1 cellular context compared by ENCODE assay signal in the genomic region with DNA sequence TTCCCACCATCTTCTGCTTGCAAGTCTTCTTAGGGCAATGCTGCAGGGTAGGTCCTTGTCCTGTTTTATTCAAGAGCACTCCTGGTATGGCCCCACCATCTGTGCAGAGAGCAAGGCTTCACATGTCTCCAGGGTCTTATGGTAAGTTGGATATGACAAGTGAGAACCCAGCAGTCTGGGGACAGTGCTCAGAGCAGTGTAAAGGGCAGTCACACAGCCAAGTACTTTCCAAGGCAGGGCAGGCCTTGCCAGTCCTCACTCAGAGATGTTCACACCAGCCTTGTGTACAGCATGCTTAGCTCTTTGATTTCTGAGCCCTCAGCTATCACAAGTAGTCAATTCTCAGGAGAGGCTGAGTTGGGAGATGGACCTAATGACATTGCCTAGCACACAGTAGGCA.
A peak's percentile ranks its signal among the peaks of the same experiment; 100 is the strongest.
TF ChIP-seq lines count a peak whose summit lies in the region.

No MANE protein-coding gene starts in this region.

TF ChIP-seq in K562, 482 proteins besides CTCF, POLR2A, EP300 and RAD21:
- TF ChIP-seq, protein P1, sequence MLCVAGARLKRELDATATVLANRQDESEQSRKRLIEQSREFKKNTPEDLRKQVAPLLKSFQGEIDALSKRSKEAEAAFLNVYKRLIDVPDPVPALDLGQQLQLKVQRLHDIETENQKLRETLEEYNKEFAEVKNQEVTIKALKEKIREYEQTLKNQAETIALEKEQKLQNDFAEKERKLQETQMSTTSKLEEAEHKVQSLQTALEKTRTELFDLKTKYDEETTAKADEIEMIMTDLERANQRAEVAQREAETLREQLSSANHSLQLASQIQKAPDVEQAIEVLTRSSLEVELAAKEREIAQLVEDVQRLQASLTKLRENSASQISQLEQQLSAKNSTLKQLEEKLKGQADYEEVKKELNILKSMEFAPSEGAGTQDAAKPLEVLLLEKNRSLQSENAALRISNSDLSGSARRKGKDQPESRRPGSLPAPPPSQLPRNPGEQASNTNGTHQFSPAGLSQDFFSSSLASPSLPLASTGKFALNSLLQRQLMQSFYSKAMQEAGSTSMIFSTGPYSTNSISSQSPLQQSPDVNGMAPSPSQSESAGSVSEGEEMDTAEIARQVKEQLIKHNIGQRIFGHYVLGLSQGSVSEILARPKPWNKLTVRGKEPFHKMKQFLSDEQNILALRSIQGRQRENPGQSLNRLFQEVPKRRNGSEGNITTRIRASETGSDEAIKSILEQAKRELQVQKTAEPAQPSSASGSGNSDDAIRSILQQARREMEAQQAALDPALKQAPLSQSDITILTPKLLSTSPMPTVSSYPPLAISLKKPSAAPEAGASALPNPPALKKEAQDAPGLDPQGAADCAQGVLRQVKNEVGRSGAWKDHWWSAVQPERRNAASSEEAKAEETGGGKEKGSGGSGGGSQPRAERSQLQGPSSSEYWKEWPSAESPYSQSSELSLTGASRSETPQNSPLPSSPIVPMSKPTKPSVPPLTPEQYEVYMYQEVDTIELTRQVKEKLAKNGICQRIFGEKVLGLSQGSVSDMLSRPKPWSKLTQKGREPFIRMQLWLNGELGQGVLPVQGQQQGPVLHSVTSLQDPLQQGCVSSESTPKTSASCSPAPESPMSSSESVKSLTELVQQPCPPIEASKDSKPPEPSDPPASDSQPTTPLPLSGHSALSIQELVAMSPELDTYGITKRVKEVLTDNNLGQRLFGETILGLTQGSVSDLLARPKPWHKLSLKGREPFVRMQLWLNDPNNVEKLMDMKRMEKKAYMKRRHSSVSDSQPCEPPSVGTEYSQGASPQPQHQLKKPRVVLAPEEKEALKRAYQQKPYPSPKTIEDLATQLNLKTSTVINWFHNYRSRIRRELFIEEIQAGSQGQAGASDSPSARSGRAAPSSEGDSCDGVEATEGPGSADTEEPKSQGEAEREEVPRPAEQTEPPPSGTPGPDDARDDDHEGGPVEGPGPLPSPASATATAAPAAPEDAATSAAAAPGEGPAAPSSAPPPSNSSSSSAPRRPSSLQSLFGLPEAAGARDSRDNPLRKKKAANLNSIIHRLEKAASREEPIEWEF (CRISPR knock-in tag; IDR thresholded peaks at IDR 0.05) = no peak
- TF ChIP-seq ZKSCAN1 (IDR thresholded peaks at IDR 0.05; ENCODE audit: low read depth, low read length) = peak; percentile 21; the same call in 1 of the 2 replicates
- TF ChIP-seq ZNF584 (CRISPR knock-in tag; IDR thresholded peaks at IDR 0.05; ENCODE audit: low read depth) = 0 out of 2 replicates have a peak, but pooled peaks have one; percentile 25
- no peak for TF ChIP-seq ZNF561 (CRISPR knock-in tag; conservative IDR thresholded peaks at IDR 0.05)
- no peak for TF ChIP-seq NR2C2 (CRISPR knock-in tag; IDR thresholded peaks at IDR 0.05)
- 0 out of 2 replicates have a peak, but pooled peaks have one; percentile 5 for TF ChIP-seq NR2C2 (tag; IDR thresholded peaks at IDR 0.05)
